ENCODE assay signal across 1 cellular context in the genomic region with DNA sequence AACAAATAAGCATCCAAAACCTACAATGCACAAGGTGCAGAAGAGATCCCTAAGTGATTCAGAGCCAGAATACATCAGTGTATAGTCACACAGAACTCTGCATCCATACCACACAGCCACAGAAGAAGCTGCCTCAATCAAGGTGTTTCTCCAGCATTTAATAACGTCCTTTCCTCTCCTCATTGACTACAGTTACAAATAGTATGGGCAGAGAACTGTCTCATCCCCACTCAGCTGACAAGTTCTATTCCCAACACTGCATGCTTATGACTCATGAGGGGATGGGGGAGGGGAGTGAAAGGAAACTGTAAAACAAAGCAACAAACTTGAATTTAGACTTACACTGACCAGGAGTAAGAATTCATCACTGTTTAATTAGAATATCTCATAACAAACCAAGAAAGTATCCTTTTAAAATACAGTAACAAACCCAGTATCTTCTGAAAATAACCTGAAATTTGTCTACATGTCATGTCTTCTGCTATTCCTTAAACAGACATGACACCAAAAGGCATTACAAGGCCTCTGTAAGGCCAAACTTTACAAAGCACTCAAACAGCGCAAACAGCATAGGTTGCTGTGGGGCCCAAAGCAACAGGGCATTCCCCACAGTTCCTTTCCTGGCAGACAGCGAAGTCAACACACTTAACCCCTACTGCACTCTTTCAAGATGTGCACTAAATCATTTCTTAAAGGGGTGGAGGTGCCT.
A peak's percentile ranks its signal among the peaks of the same experiment; 100 is the strongest.
TF ChIP-seq lines count a peak whose summit lies in the region.

No MANE protein-coding gene starts in this region.

TF ChIP-seq in HEK293, 187 proteins besides CTCF, POLR2A, EP300 and RAD21 (continued from another document):
- peak; percentile 90 for TF ChIP-seq TRIM28 (IDR thresholded peaks at IDR 0.05; ENCODE audit: borderline replicate concordance, low read length)
